ENCODE assay signal across 1 cellular context in the genomic region with DNA sequence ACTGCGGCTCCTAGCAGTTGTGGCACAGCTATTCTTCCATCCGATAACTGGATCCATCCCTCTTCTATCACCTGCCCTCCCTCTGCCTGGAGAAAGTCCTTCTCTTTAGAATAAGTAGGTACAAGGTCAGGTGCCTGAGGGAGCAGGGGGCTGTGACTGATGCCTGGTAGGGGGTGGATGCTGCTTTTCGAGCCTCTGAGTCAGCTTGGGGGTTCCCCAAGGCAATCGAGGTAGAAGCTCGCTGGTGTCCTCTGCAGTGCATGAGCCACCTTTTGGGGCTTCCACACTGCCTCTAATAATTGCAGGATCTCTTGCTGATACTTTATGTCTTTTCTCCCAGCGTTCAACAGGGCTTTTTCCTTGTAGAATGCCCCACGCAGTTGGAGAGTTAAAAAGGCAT. TPM values are rescaled to one million over a fixed set of nuclear protein-coding genes. Genes with fewer than 3 reads are reported as not detected.
"Had no signal": no experiment of that assay in that cellular context is flagged by ENCODE, and none has a peak within 500 bp of the region (broad histone marks: within the 10 kb centered on the region; RNA-seq: fewer than 3 reads in every experiment).

No MANE protein-coding gene starts in this region.

RNA-seq across cellular contexts. Expression of a gene that starts 56.8 kb away (rescaled TPM):
- total RNA-seq: smooth muscle cell had no signal
